ENCODE assay signal across 17 cellular contexts in the genomic region with DNA sequence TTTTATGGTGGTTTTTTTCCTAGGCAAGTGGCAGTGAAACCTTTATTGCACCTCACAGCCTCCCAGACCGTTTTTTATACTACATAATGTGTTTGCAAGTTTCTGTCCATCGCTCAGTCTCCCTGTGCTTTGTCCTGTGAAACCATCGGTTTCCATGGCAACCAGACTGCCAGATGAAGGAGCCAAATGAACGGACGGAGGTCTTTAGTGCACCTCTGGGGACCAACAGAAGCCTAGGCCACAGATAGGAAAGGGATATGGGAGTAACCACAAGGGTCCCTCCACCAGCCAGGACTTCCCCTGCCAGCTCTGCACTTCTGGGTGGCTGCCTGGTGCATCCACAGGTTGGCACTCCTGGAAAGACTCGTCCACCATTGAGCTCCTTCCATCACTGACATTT.
"Had no signal": no experiment of that assay in that cellular context is flagged by ENCODE, and none has a peak within 500 bp of the region (broad histone marks: within the 10 kb centered on the region; RNA-seq: fewer than 3 reads in every experiment).

No MANE protein-coding gene starts in this region.

- ATAC-seq: activated T-cell treated with anti-CD3 and anti-CD28 coated beads, Interleukin-2, amount 50 U/mL, for 72 hours; left cardiac atrium; naive thymus-derived CD4-positive, alpha-beta T cell; stimulated activated naive CD8-positive, alpha-beta T cell treated with anti-CD3 and anti-CD28 coated beads, Interleukin-15, Interleukin-2, amounts not matched to agents 100 U/mL and 50 U/mL, for 24 hours had no signal

- H3K9me3 ChIP-seq: testis had no signal

- DNase-seq: activated CD4-positive, alpha-beta T cell treated with anti-CD3 and anti-CD28 coated beads, Interleukin-2, amount 50 U/mL, for 48 hours; activated CD4-positive, CD25-positive, alpha-beta regulatory T cell treated with anti-CD3 and anti-CD28 coated beads, Interleukin-2, amount 50 U/mL, for 72 hours; activated naive CD4-positive, alpha-beta T cell; activated T-cell treated with anti-CD3 and anti-CD28 coated beads, Interleukin-2, amount 50 U/mL, for 72 hours; aorta; cortex of kidney; effector memory CD4-positive, alpha-beta T cell; hippocampal formation; left cardiac atrium; naive thymus-derived CD4-positive, alpha-beta T cell; stimulated activated CD4-positive, alpha-beta T cell treated with anti-CD3 and anti-CD28 coated beads, Interleukin-4, amount 100 ng/mL, for 1 hour; stimulated activated CD8-positive, alpha-beta memory T cell treated with anti-CD3 and anti-CD28 coated beads, Interleukin-4, amount 100 ng/mL, for 48 hours; stimulated activated naive CD8-positive, alpha-beta T cell treated with anti-CD3 and anti-CD28 coated beads, Interleukin-15, Interleukin-2, amounts not matched to agents 100 U/mL and 50 U/mL, for 24 hours; T-helper 9 cell; testis had no signal

- H3K4me3 ChIP-seq: cardiac muscle cell, lung, testis had no signal

- H3K27me3 ChIP-seq: cardiac muscle cell, testis had no signal

- H3K36me3 ChIP-seq: cardiac muscle cell had no signal

- H3K4me1 ChIP-seq: testis had no signal

- H3K27ac ChIP-seq: cardiac muscle cell, testis had no signal
